ENCODE assay signal across 23 cellular contexts in genomic region chr6:166824880-166825250, GRCh38.
"Had no signal": no experiment of that assay in that cellular context is flagged by ENCODE, and none has a peak within 500 bp of the region (broad histone marks: within the 10 kb centered on the region; RNA-seq: fewer than 3 reads in every experiment).

No MANE protein-coding gene starts in this region.

- H3K9me3 Mint-ChIP-seq: mesothelial cell of epicardium, naive B cell had no signal

- H3K4me3 ChIP-seq: coronary artery, dorsolateral prefrontal cortex, esophagus muscularis mucosa, heart right ventricle, left lung, lower lobe of right lung, mucosa of descending colon had no signal

- ATAC-seq: foreskin keratinocyte, left lung, left ventricle myocardium superior, mucosa of descending colon had no signal

- H3K36me3 Mint-ChIP-seq: mesothelial cell of epicardium, naive B cell had no signal

- H3K4me1 ChIP-seq: foreskin keratinocyte, left lung, lower lobe of right lung had no signal

- H3K27ac ChIP-seq: coronary artery, dorsolateral prefrontal cortex, esophagus muscularis mucosa, foreskin keratinocyte, heart right ventricle, left lung, lower lobe of right lung had no signal

- DNase-seq: dermis blood vessel endothelial cell; dorsolateral prefrontal cortex; effector CD4-positive, alpha-beta T cell; effector memory CD4-positive, alpha-beta T cell; foreskin keratinocyte; glutamatergic neuron; heart right ventricle; hippocampal formation; left cardiac atrium; left lung; left ventricle myocardium superior; lower lobe of right lung; mesenchymal stem cell; mucosa of descending colon; naive B cell had no signal

- H3K4me3 Mint-ChIP-seq: mesothelial cell of epicardium, naive B cell had no signal

- H3K27me3 ChIP-seq: dorsolateral prefrontal cortex, esophagus muscularis mucosa, foreskin keratinocyte, left lung had no signal

- H3K36me3 ChIP-seq: esophagus muscularis mucosa, heart right ventricle, left lung, lower lobe of right lung had no signal

- H3K9me3 ChIP-seq: esophagus muscularis mucosa, heart right ventricle, left lung, lower lobe of right lung, mucosa of descending colon had no signal

- FAIRE-seq: colon, endothelial cell of umbilical vein, frontal cortex, islet of Langerhans, keratinocyte had no signal

- H3K27ac Mint-ChIP-seq: mesothelial cell of epicardium, naive B cell had no signal
